ENCODE assay signal across 8 cellular contexts in the genomic region with DNA sequence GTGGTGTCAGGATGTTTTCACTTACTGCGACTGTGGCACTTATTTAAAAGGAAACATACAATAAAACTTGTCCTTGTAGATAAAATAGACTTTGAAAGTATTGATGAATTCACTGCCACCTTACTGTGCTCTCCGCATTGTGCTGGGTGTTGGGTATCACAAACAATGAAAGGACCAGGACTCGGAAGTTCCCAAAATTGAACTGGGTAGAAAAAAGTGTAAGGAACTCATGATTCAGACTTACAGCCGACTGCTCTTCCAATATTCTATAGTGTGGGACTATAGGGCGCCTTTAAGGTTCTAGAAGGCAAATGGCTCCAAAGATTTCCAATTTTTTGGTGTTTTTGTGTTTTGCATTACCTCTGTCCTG. TPM values are rescaled to one million over a fixed set of nuclear protein-coding genes. Genes with fewer than 3 reads are reported as not detected.
DNase-seq lines count a peak whose midpoint lies in the region; ATAC-seq and TF ChIP-seq lines count a peak whose summit lies in the region.

No MANE protein-coding gene starts in this region.

- H3K36me3 ChIP-seq in esophagus squamous epithelium, result no peaks in the 10 kb centered on the region
- H3K36me3 ChIP-seq in prostate gland, result no peaks in the 10 kb centered on the region

- H3K27me3 ChIP-seq in esophagus squamous epithelium (peaks cover 0 to 5% (median 0%) of the 10 kb centered on the region in 4 donors), prostate gland (replicated peaks; ENCODE audit: insufficient read depth) (no peaks in the 10 kb centered on the region)

- WGBS in esophagus squamous epithelium, 2 donors, result 30 to 34% methylated on average over 5 of the region's 5 CpGs
- 17% methylated on average over 5 of the region's 5 CpGs for WGBS in prostate gland

- no peak for ATAC-seq in GM18858 (IDR thresholded peaks at IDR 0.05; ENCODE audit: unreplicated experiment)

- DNase-seq in DMS114 treated with DMSO at 0.1 percent for 48 hours (lab: John Stamatoyannopoulos, UW; ENCODE audit: unreplicated experiment), result peak; percentile 71
- peak; percentile 6 for DNase-seq in RKO (ENCODE audit: low spot score)
- DNase-seq in esophagus squamous epithelium (lab: John Stamatoyannopoulos, UW), result no peak
- DNase-seq in prostate gland (ENCODE audit: low spot score), result no peak
- DNase-seq in mesenteric fat pad (ENCODE audit: low spot score), result no peak
- DNase-seq in midbrain (lab: John Stamatoyannopoulos, UW), result no peak
- no peak for DNase-seq in NCI-H2196 treated with DMSO at 0.1 percent for 48 hours (lab: John Stamatoyannopoulos, UW; ENCODE audit: unreplicated experiment)

- peak in 1 of 6 experiments; percentile 6 for TF ChIP-seq CTCF in esophagus squamous epithelium (IDR thresholded peaks at IDR 0.05)
- no peak for TF ChIP-seq CTCF in prostate gland (IDR thresholded peaks at IDR 0.05)

- H3K4me3 ChIP-seq in esophagus squamous epithelium (peak overlapping the region; percentile 49 to 85 (median 59)), prostate gland (peak overlapping the region; percentile 43 to 61)

- intact Hi-C loops in esophagus squamous epithelium (cut with DNase I), result no loop called here
- intact Hi-C loops in prostate gland (cut with DNase I), result loop anchor here (2.0 to 10.0 kb wide), 3 partner anchors 32 to 770 kb away; partner anchors contain the start of gene ID4

- H3K9me3 ChIP-seq in esophagus squamous epithelium (no peaks in the 10 kb centered on the region), prostate gland (no peaks in the 10 kb centered on the region)

- H3K4me1 ChIP-seq in esophagus squamous epithelium (peaks cover 0 to 27% (median 3%) of the 10 kb centered on the region in 3 donors), prostate gland (replicated peaks) (no peaks in the 10 kb centered on the region)

- H3K27ac ChIP-seq in esophagus squamous epithelium (peak overlapping the region; percentile 77 to 97 (median 90)), prostate gland (peak overlapping the region; percentile 87 to 92)

- no peak for TF ChIP-seq POLR2A in esophagus squamous epithelium (IDR thresholded peaks at IDR 0.05)
- TF ChIP-seq POLR2A in prostate gland (IDR thresholded peaks at IDR 0.05), result no peak

RNA-seq across cellular contexts. Expression of gene ID4, which starts 32.0 kb away (rescaled TPM):
- total RNA-seq in esophagus squamous epithelium, result 10 to 100 TPM; 12.9 to 37.0 (median 22.6) TPM
- 10 to 100 TPM; 63.6 to 69.1 TPM for total RNA-seq in prostate gland
- 203 TPM for total RNA-seq in mesenteric fat pad

Comparison
In these comparisons a context has a peak if more than half of its experiments do, and no peak if none do; other contexts are left out.
1. DNase-seq: peak in DMS114 treated with DMSO at 0.1 percent for 48 hours (single experiment) and RKO (single experiment); none in esophagus squamous epithelium (single experiment), prostate gland (single experiment), mesenteric fat pad (single experiment), midbrain (single experiment) and NCI-H2196 treated with DMSO at 0.1 percent for 48 hours (single experiment).